ENCODE assay signal across 12 cellular contexts in genomic region chr10:77667426-77668324, GRCh38. TPM values are rescaled to one million over a fixed set of nuclear protein-coding genes. Genes with fewer than 3 reads are reported as not detected.
A peak's percentile ranks its signal among the peaks of the same experiment; 100 is the strongest.
DNase-seq lines count a peak whose midpoint lies in the region; ATAC-seq lines count a peak whose summit lies in the region.
"Had no signal": no experiment of that assay in that cellular context is flagged by ENCODE, and none has a peak within 500 bp of the region (broad histone marks: within the 10 kb centered on the region; RNA-seq: fewer than 3 reads in every experiment).

No MANE protein-coding gene starts in this region.

- no peaks in the 10 kb centered on the region for H3K36me3 Mint-ChIP-seq in activated CD8-positive, alpha-beta memory T cell treated with anti-CD3 and anti-CD28 coated beads, Interleukin-2, amount 10 ng/mL, durations not matched to agents 7 days and 5 days
- H3K36me3 Mint-ChIP-seq: activated naive CD4-positive, alpha-beta T cell treated with anti-CD3 and anti-CD28 coated beads, Interleukin-2, amount 50 U/mL, for 24 hours had no signal

- no peak overlapping the region for H3K4me3 Mint-ChIP-seq in activated CD8-positive, alpha-beta memory T cell treated with anti-CD3 and anti-CD28 coated beads, Interleukin-2, amount 10 ng/mL, durations not matched to agents 7 days and 5 days
- H3K4me3 Mint-ChIP-seq: activated naive CD4-positive, alpha-beta T cell treated with anti-CD3 and anti-CD28 coated beads, Interleukin-2, amount 50 U/mL, for 24 hours had no signal

- CTCF ChIA-PET in activated CD8-positive, alpha-beta memory T cell treated with anti-CD3 and anti-CD28 coated beads, Interleukin-2, amount 10 ng/mL, durations not matched to agents 7 days and 5 days (lab: Charles Lee) = no interaction called here

- peaks cover 8% of the 10 kb centered on the region for H3K27me3 Mint-ChIP-seq in activated CD8-positive, alpha-beta memory T cell treated with anti-CD3 and anti-CD28 coated beads, Interleukin-2, amount 10 ng/mL, durations not matched to agents 7 days and 5 days

- no peak overlapping the region for H3K27ac Mint-ChIP-seq in activated CD8-positive, alpha-beta memory T cell treated with anti-CD3 and anti-CD28 coated beads, Interleukin-2, amount 10 ng/mL, durations not matched to agents 7 days and 5 days
- H3K27ac Mint-ChIP-seq: activated naive CD4-positive, alpha-beta T cell treated with anti-CD3 and anti-CD28 coated beads, Interleukin-2, amount 50 U/mL, for 24 hours had no signal

- peak; percentile 88 for DNase-seq in DMS 273 (lab: John Stamatoyannopoulos, UW; ENCODE audit: unreplicated experiment)
- peak; percentile 46 for DNase-seq in NCI-H2227 (lab: John Stamatoyannopoulos, UW; ENCODE audit: unreplicated experiment)
- no peak for DNase-seq in midbrain (lab: John Stamatoyannopoulos, UW)
- no peak for DNase-seq in GOT3 (lab: John Stamatoyannopoulos, UW)
- no peak for DNase-seq in stimulated activated CD4-positive, alpha-beta T cell treated with anti-CD3 and anti-CD28 coated beads, Interleukin-1b, Interleukin-23, amount 100 ng/mL, for 48 hours
- DNase-seq in activated CD8-positive, alpha-beta memory T cell treated with anti-CD3 and anti-CD28 coated beads, Interleukin-2, amount 10 ng/mL, durations not matched to agents 7 days and 5 days = no peak
- DNase-seq: glutamatergic neuron had no signal

- H3K9me3 Mint-ChIP-seq in activated CD8-positive, alpha-beta memory T cell treated with anti-CD3 and anti-CD28 coated beads, Interleukin-2, amount 10 ng/mL, durations not matched to agents 7 days and 5 days (ENCODE audit: low read depth) = no peaks in the 10 kb centered on the region
- H3K9me3 Mint-ChIP-seq: activated naive CD4-positive, alpha-beta T cell treated with anti-CD3 and anti-CD28 coated beads, Interleukin-2, amount 50 U/mL, for 24 hours had no signal

- no peaks in the 10 kb centered on the region for H3K4me1 Mint-ChIP-seq in activated CD8-positive, alpha-beta memory T cell treated with anti-CD3 and anti-CD28 coated beads, Interleukin-2, amount 10 ng/mL, durations not matched to agents 7 days and 5 days
- H3K4me1 Mint-ChIP-seq: activated naive CD4-positive, alpha-beta T cell treated with anti-CD3 and anti-CD28 coated beads, Interleukin-2, amount 50 U/mL, for 24 hours had no signal

- ATAC-seq in GM19023 (IDR thresholded peaks at IDR 0.05; ENCODE audit: unreplicated experiment) (peak; percentile 81), HG02943 (IDR thresholded peaks at IDR 0.05; ENCODE audit: low read depth, unreplicated experiment) (peak; percentile 80)
- no peak for ATAC-seq in activated CD8-positive, alpha-beta memory T cell treated with anti-CD3 and anti-CD28 coated beads, Interleukin-2, amount 10 ng/mL, durations not matched to agents 7 days and 5 days
- ATAC-seq: Right ventricle myocardium inferior, sciatic nerve had no signal

RNA-seq across cellular contexts. Expression of gene KCNMA1, which starts 30.1 kb away (rescaled TPM):
- 1 to 10 TPM in 1 of 2 experiments, under 1 TPM in 1; 0.55 to 1.5 TPM for total RNA-seq in activated CD8-positive, alpha-beta memory T cell treated with anti-CD3 and anti-CD28 coated beads, Interleukin-2, amount 10 ng/mL, durations not matched to agents 7 days and 5 days

Comparison
In these comparisons a context has a peak if more than half of its experiments do, and no peak if none do; other contexts are left out.
1. DNase-seq: peak in DMS 273 (single experiment) and NCI-H2227 (single experiment); none in midbrain (single experiment), GOT3 (single experiment), stimulated activated CD4-positive, alpha-beta T cell treated with anti-CD3 and anti-CD28 coated beads, Interleukin-1b, Interleukin-23, amount 100 ng/mL, for 48 hours (single experiment) and activated CD8-positive, alpha-beta memory T cell treated with anti-CD3 and anti-CD28 coated beads, Interleukin-2, amount 10 ng/mL, durations not matched to agents 7 days and 5 days (single experiment).